12 cellular contexts compared by ENCODE assay signal in genomic region chr20:19658137-19658536, GRCh38.
DNase-seq lines count a peak whose midpoint lies in the region; ATAC-seq lines count a peak whose summit lies in the region.
"Had no signal": no experiment of that assay in that cellular context is flagged by ENCODE, and none has a peak within 500 bp of the region (broad histone marks: within the 10 kb centered on the region; RNA-seq: fewer than 3 reads in every experiment).

No MANE protein-coding gene starts in this region.

- no peaks in the 10 kb centered on the region for H3K36me3 ChIP-seq in naive thymus-derived CD4-positive, alpha-beta T cell (ENCODE audit: control insufficient read depth in 2 of 3, insufficient read depth in 3 of 3, low read length in 3 of 3)

- no peaks in the 10 kb centered on the region for H3K9me3 ChIP-seq in naive thymus-derived CD4-positive, alpha-beta T cell (ENCODE audit: control insufficient read depth in 2 of 3, low read length in 3 of 3)

- H3K4me1 Mint-ChIP-seq in naive thymus-derived CD4-positive, alpha-beta T cell = peaks cover 0 to 5% (median 0%) of the 10 kb centered on the region in 7 donors

- DNase-seq in NCI-H82 (lab: John Stamatoyannopoulos, UW) = peak; percentile 23
- DNase-seq in NCI-H82 treated with DMSO at 0.1 percent for 48 hours (lab: John Stamatoyannopoulos, UW; ENCODE audit: unreplicated experiment) = no peak
- DNase-seq in naive thymus-derived CD4-positive, alpha-beta T cell = peak in 1 of 9 donors; percentile 21
- no peak for DNase-seq in SK-N-DZ (ENCODE audit: low spot score)
- DNase-seq in NCI-H2107 (lab: John Stamatoyannopoulos, UW) = no peak

- H3K9me3 Mint-ChIP-seq in naive thymus-derived CD4-positive, alpha-beta T cell = peaks cover 0 to 5% (median 0%) of the 10 kb centered on the region in 11 donors
- H3K9me3 Mint-ChIP-seq: neural crest cell had no signal

- no peak overlapping the region for H3K4me3 Mint-ChIP-seq in naive thymus-derived CD4-positive, alpha-beta T cell
- H3K4me3 Mint-ChIP-seq: neural crest cell had no signal

- intact Hi-C loops in naive thymus-derived CD4-positive, alpha-beta T cell (cut with micrococcal nuclease) = no loop called here

- no peak overlapping the region for H3K27ac Mint-ChIP-seq in naive thymus-derived CD4-positive, alpha-beta T cell

- no peak overlapping the region for H3K27ac ChIP-seq in naive thymus-derived CD4-positive, alpha-beta T cell (ENCODE audit: low read depth, low read length)
- H3K27ac ChIP-seq: 22Rv1, KMS-11 had no signal

- H3K27me3 ChIP-seq in naive thymus-derived CD4-positive, alpha-beta T cell (ENCODE audit: control insufficient read depth in 2 of 2, insufficient read depth in 2 of 2, low read length in 2 of 2) = no peaks in the 10 kb centered on the region

- CTCF ChIA-PET in naive thymus-derived CD4-positive, alpha-beta T cell (lab: Charles Lee) = no interaction called here

- H3K27me3 Mint-ChIP-seq in naive thymus-derived CD4-positive, alpha-beta T cell = peaks cover 5 to 34% (median 16%) of the 10 kb centered on the region in 5 donors

- H3K36me3 Mint-ChIP-seq in naive thymus-derived CD4-positive, alpha-beta T cell = no peaks in the 10 kb centered on the region

- POLR2A ChIA-PET in naive thymus-derived CD4-positive, alpha-beta T cell (lab: Charles Lee) = no interaction called here

- ATAC-seq in GM21723 (IDR thresholded peaks at IDR 0.05; ENCODE audit: unreplicated experiment) (peak; percentile 81), HG03571 (IDR thresholded peaks at IDR 0.05; ENCODE audit: unreplicated experiment) (peak; percentile 77), GM19324 (IDR thresholded peaks at IDR 0.05; ENCODE audit: low FRiP score, unreplicated experiment) (no peak)
- peak; percentile 82 for ATAC-seq in naive thymus-derived CD4-positive, alpha-beta T cell
- ATAC-seq: Panc1 had no signal

- no peak overlapping the region for H3K4me3 ChIP-seq in naive thymus-derived CD4-positive, alpha-beta T cell (ENCODE audit: low read length)

- H3K4me1 ChIP-seq in naive thymus-derived CD4-positive, alpha-beta T cell (ENCODE audit: control insufficient read depth in 2 of 2, insufficient read depth in 2 of 2, low read length in 2 of 2) = no peaks in the 10 kb centered on the region
